1 cellular context compared by ENCODE assay signal in genomic region chr22:39087098-39087497, GRCh38.
TF ChIP-seq lines count a peak whose summit lies in the region.

No MANE protein-coding gene starts in this region.

TF ChIP-seq in H1, 55 proteins besides CTCF, POLR2A, EP300 and RAD21:
- TF ChIP-seq RNF2 (IDR thresholded peaks at IDR 0.05; ENCODE audit: borderline replicate concordance, low read depth, low read length, missing control alignments, poor library complexity, severe bottlenecking), result no peak
- no peak for TF ChIP-seq TEAD4 (IDR thresholded peaks at IDR 0.05; ENCODE audit: low read depth, low read length)
- TF ChIP-seq GABPA (IDR thresholded peaks at IDR 0.05; ENCODE audit: borderline replicate concordance, insufficient read depth, low read length), result no peak
- no peak for TF ChIP-seq ASH2L (IDR thresholded peaks at IDR 0.05; ENCODE audit: low read length)
- TF ChIP-seq POU5F1 (IDR thresholded peaks at IDR 0.05; ENCODE audit: low read depth, low read length), result no peak
- TF ChIP-seq GTF2F1 (IDR thresholded peaks at IDR 0.05; ENCODE audit: borderline replicate concordance, low read depth, low read length), result no peak
- TF ChIP-seq EZH2 (IDR thresholded peaks at IDR 0.05; ENCODE audit: low read depth, low read length, severe bottlenecking), result no peak
- no peak for TF ChIP-seq RFX5 (IDR thresholded peaks at IDR 0.05; ENCODE audit: borderline replicate concordance, low read depth, low read length)
- TF ChIP-seq E2F6 (IDR thresholded peaks at IDR 0.05), result no peak
- TF ChIP-seq CHD2 (IDR thresholded peaks at IDR 0.05; ENCODE audit: low read length), result no peak
- TF ChIP-seq CHD1 (IDR thresholded peaks at IDR 0.05; ENCODE audit: low read depth, low read length), result no peak
- TF ChIP-seq FOSL1 (IDR thresholded peaks at IDR 0.05; ENCODE audit: insufficient read depth, low read depth, low read length), result no peak
- no peak for TF ChIP-seq CBX5 (IDR thresholded peaks at IDR 0.05; ENCODE audit: low read depth, low read length)
- no peak for TF ChIP-seq CBX8 (IDR thresholded peaks at IDR 0.05; ENCODE audit: borderline replicate concordance, low read depth, low read length)
